21 cellular contexts compared by ENCODE assay signal in the genomic region with DNA sequence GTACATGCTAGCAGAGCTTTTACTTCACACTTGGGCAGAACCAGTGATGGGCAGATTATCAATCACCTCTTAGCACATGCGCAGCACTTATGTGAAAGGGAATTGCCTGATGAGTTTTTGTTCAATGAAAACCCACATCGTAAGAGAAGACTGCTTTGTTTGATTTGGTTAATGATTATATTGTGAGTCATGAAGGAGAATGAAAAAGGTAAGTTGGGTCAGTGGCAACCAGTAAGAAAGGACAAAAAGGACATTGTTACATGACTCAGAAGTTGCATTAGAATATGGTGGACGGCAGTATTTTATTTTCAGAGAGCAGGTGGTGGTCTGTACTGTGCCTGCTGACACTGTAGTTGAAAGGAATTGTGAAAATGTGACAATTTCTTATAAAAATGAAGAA.
DNase-seq lines count a peak whose midpoint lies in the region; ATAC-seq, FAIRE-seq and TF ChIP-seq lines count a peak whose summit lies in the region.
"Had no signal": no experiment of that assay in that cellular context is flagged by ENCODE, and none has a peak within 500 bp of the region (broad histone marks: within the 10 kb centered on the region; RNA-seq: fewer than 3 reads in every experiment).

No MANE protein-coding gene starts in this region.

- H3K79me2 ChIP-seq in astrocyte (ENCODE audit: insufficient read depth, low read length) = peaks cover 4% of the 10 kb centered on the region

- POLR2A ChIA-PET in activated naive CD8-positive, alpha-beta T cell treated with anti-CD3 and anti-CD28 coated beads, Interleukin-2, amount 10 ng/mL, durations not matched to agents 7 days and 5 days (lab: Charles Lee) = no interaction called here

- FAIRE-seq in astrocyte (lab: Jason Lieb, UNC) = peak; percentile 78

- H3K4me3 ChIP-seq in astrocyte (ENCODE audit: insufficient read depth, low read depth, low read length) (no peak overlapping the region), ovary (no peak overlapping the region)
- H3K4me3 ChIP-seq: BLaER1 treated with 17β-estradiol and CSF1 and Interleukin-3, amounts not matched to agents 10 nM and 100 nM; gastrocnemius medialis; MG63; upper lobe of right lung had no signal

- H3K4me1 Mint-ChIP-seq in activated naive CD8-positive, alpha-beta T cell treated with anti-CD3 and anti-CD28 coated beads, Interleukin-2, amount 10 ng/mL, durations not matched to agents 7 days and 5 days = no peaks in the 10 kb centered on the region
- H3K4me1 Mint-ChIP-seq in activated naive CD8-positive, alpha-beta T cell treated with anti-CD3 and anti-CD28 coated beads for 36 hours = peaks cover 2% of the 10 kb centered on the region
- peaks cover 6% of the 10 kb centered on the region for H3K4me1 Mint-ChIP-seq in astrocyte (ENCODE audit: low read depth, unreplicated experiment)
- H3K4me1 Mint-ChIP-seq in type B pancreatic cell (ENCODE audit: unreplicated experiment) = peaks cover 23% of the 10 kb centered on the region
- H3K4me1 Mint-ChIP-seq: activated CD8-positive, alpha-beta memory T cell treated with anti-CD3 and anti-CD28 coated beads, Interleukin-2, amount 10 ng/mL, durations not matched to agents 7 days and 5 days had no signal

- TF ChIP-seq CTCF in astrocyte (IDR thresholded peaks at IDR 0.05; ENCODE audit: insufficient read depth, low read depth, low read length) (no peak), type B pancreatic cell (conservative IDR thresholded peaks at IDR 0.05) (no peak), ovary (IDR thresholded peaks at IDR 0.05) (no peak)

- intact Hi-C loops in left colon (cut with DNase I, micrococcal nuclease) (no loop called here), ovary (cut with DNase I) (no loop called here)

- WGBS in ovary, 3 donors = 94 to 98% (median 98%) methylated on average over 3 of the region's 3 CpGs

- no peaks in the 10 kb centered on the region for H3K9me3 Mint-ChIP-seq in activated naive CD8-positive, alpha-beta T cell treated with anti-CD3 and anti-CD28 coated beads, Interleukin-2, amount 10 ng/mL, durations not matched to agents 7 days and 5 days
- no peaks in the 10 kb centered on the region for H3K9me3 Mint-ChIP-seq in activated naive CD8-positive, alpha-beta T cell treated with anti-CD3 and anti-CD28 coated beads for 36 hours
- H3K9me3 Mint-ChIP-seq in astrocyte (ENCODE audit: unreplicated experiment) = no peaks in the 10 kb centered on the region
- peaks cover 5% of the 10 kb centered on the region for H3K9me3 Mint-ChIP-seq in type B pancreatic cell

- H3K4me1 ChIP-seq in astrocyte (ENCODE audit: insufficient read depth, low read length) (peaks cover 7% of the 10 kb centered on the region), ovary (ENCODE audit: insufficient read depth) (no peaks in the 10 kb centered on the region)
- H3K4me1 ChIP-seq: upper lobe of right lung had no signal

- H4K20me1 ChIP-seq in astrocyte (ENCODE audit: insufficient read depth, low read length) = no peaks in the 10 kb centered on the region
- H4K20me1 ChIP-seq: BLaER1 treated with 17β-estradiol and CSF1 and Interleukin-3, amounts not matched to agents 10 nM and 100 nM had no signal

- H3K9ac ChIP-seq in astrocyte (ENCODE audit: low read length) = no peak overlapping the region
- H3K9ac ChIP-seq: BLaER1 treated with 17β-estradiol and CSF1 and Interleukin-3, amounts not matched to agents 10 nM and 100 nM had no signal

- H3K27me3 ChIP-seq in astrocyte (ENCODE audit: insufficient read depth, low read length) (no peaks in the 10 kb centered on the region), ovary (peaks cover 3% of the 10 kb centered on the region)
- H3K27me3 ChIP-seq: BLaER1 treated with 17β-estradiol and CSF1 and Interleukin-3, amounts not matched to agents 10 nM and 100 nM; gastrocnemius medialis; MG63; upper lobe of right lung had no signal

- ATAC-seq in activated naive CD8-positive, alpha-beta T cell treated with anti-CD3 and anti-CD28 coated beads, Interleukin-2, amount 10 ng/mL, durations not matched to agents 7 days and 5 days (ENCODE audit: low read depth) = no peak
- ATAC-seq in left colon = peak; percentile 84
- ATAC-seq in GM19397 (IDR thresholded peaks at IDR 0.05; ENCODE audit: unreplicated experiment) = no peak
- ATAC-seq: activated CD4-positive, alpha-beta T cell treated with anti-CD3 and anti-CD28 coated beads for 36 hours; activated CD8-positive, alpha-beta memory T cell treated with anti-CD3 and anti-CD28 coated beads, Interleukin-2, amount 10 ng/mL, durations not matched to agents 7 days and 5 days; gastrocnemius medialis; right cardiac atrium; upper lobe of right lung had no signal

- H3K36me3 ChIP-seq in astrocyte (ENCODE audit: insufficient read depth, low read length) (no peaks in the 10 kb centered on the region), ovary (no peaks in the 10 kb centered on the region)
- H3K36me3 ChIP-seq: gastrocnemius medialis, MG63, upper lobe of right lung had no signal

- no peak for TF ChIP-seq EP300 in ovary (IDR thresholded peaks at IDR 0.05)

- no peak for DNase-seq in activated naive CD8-positive, alpha-beta T cell treated with anti-CD3 and anti-CD28 coated beads, Interleukin-2, amount 10 ng/mL, durations not matched to agents 7 days and 5 days
- DNase-seq in activated naive CD8-positive, alpha-beta T cell treated with anti-CD3 and anti-CD28 coated beads for 36 hours = no peak
- DNase-seq in astrocyte (ENCODE audit: low read depth) (peak; percentile 47), left colon (no peak), type B pancreatic cell (ENCODE audit: extremely low spot score, unreplicated experiment) (no peak), ovary (no peak), medulla oblongata (ENCODE audit: extremely low spot score) (no peak)
- DNase-seq: activated CD4-positive, alpha-beta T cell treated with anti-CD3 and anti-CD28 coated beads for 36 hours; activated CD8-positive, alpha-beta memory T cell treated with anti-CD3 and anti-CD28 coated beads, Interleukin-2, amount 10 ng/mL, durations not matched to agents 7 days and 5 days; gastrocnemius medialis; GOT3; MG63; NCI-H187; NCI-H446; right cardiac atrium; upper lobe of right lung had no signal

- H3K4me2 ChIP-seq in astrocyte (ENCODE audit: low read length) = peak overlapping the region; percentile 6
- H3K4me2 ChIP-seq: BLaER1 treated with 17β-estradiol and CSF1 and Interleukin-3, amounts not matched to agents 10 nM and 100 nM had no signal

- H3K36me3 Mint-ChIP-seq in activated naive CD8-positive, alpha-beta T cell treated with anti-CD3 and anti-CD28 coated beads, Interleukin-2, amount 10 ng/mL, durations not matched to agents 7 days and 5 days = peaks cover 3% of the 10 kb centered on the region
- H3K36me3 Mint-ChIP-seq in activated naive CD8-positive, alpha-beta T cell treated with anti-CD3 and anti-CD28 coated beads for 36 hours = peaks cover 8% of the 10 kb centered on the region
- H3K36me3 Mint-ChIP-seq in astrocyte (ENCODE audit: low read depth, unreplicated experiment) (peaks cover 1% of the 10 kb centered on the region), type B pancreatic cell (peaks cover 14% of the 10 kb centered on the region)

- H3K27ac ChIP-seq in astrocyte (ENCODE audit: low read depth, low read length) (no peak overlapping the region), ovary (no peak overlapping the region)
- H3K27ac ChIP-seq: BLaER1 treated with 17β-estradiol and CSF1 and Interleukin-3, amounts not matched to agents 10 nM and 100 nM; epithelial cell of prostate; gastrocnemius medialis; upper lobe of right lung had no signal

- H2AFZ ChIP-seq in astrocyte (ENCODE audit: low read depth, low read length) = no peak overlapping the region

- TF ChIP-seq POLR2A in ovary (IDR thresholded peaks at IDR 0.05) = no peak

- no peaks in the 10 kb centered on the region for H3K27me3 Mint-ChIP-seq in activated naive CD8-positive, alpha-beta T cell treated with anti-CD3 and anti-CD28 coated beads, Interleukin-2, amount 10 ng/mL, durations not matched to agents 7 days and 5 days
- no peaks in the 10 kb centered on the region for H3K27me3 Mint-ChIP-seq in activated naive CD8-positive, alpha-beta T cell treated with anti-CD3 and anti-CD28 coated beads for 36 hours
- H3K27me3 Mint-ChIP-seq in astrocyte (ENCODE audit: low read depth, unreplicated experiment) (no peaks in the 10 kb centered on the region), type B pancreatic cell (no peaks in the 10 kb centered on the region)
- H3K27me3 Mint-ChIP-seq: activated CD4-positive, alpha-beta T cell treated with anti-CD3 and anti-CD28 coated beads for 36 hours; activated CD8-positive, alpha-beta memory T cell treated with anti-CD3 and anti-CD28 coated beads, Interleukin-2, amount 10 ng/mL, durations not matched to agents 7 days and 5 days; brain; stimulated activated naive CD8-positive, alpha-beta T cell treated with anti-CD3 and anti-CD28 coated beads, Interleukin-15, Interleukin-2, amounts not matched to agents 100 ng/mL and 50 ng/mL, for 24 hours had no signal

- no peak overlapping the region for H3K4me3 Mint-ChIP-seq in activated naive CD8-positive, alpha-beta T cell treated with anti-CD3 and anti-CD28 coated beads, Interleukin-2, amount 10 ng/mL, durations not matched to agents 7 days and 5 days
- H3K4me3 Mint-ChIP-seq in activated naive CD8-positive, alpha-beta T cell treated with anti-CD3 and anti-CD28 coated beads for 36 hours = no peak overlapping the region
- no peak overlapping the region for H3K4me3 Mint-ChIP-seq in astrocyte (ENCODE audit: unreplicated experiment)
- H3K4me3 Mint-ChIP-seq in type B pancreatic cell = peak overlapping the region; percentile 2
- H3K4me3 Mint-ChIP-seq: activated CD4-positive, alpha-beta T cell treated with anti-CD3 and anti-CD28 coated beads for 36 hours; activated CD8-positive, alpha-beta memory T cell treated with anti-CD3 and anti-CD28 coated beads, Interleukin-2, amount 10 ng/mL, durations not matched to agents 7 days and 5 days; brain; stimulated activated naive CD8-positive, alpha-beta T cell treated with anti-CD3 and anti-CD28 coated beads, Interleukin-15, Interleukin-2, amounts not matched to agents 100 ng/mL and 50 ng/mL, for 24 hours had no signal

- peak overlapping the region; percentile 14 for H3K27ac Mint-ChIP-seq in activated naive CD8-positive, alpha-beta T cell treated with anti-CD3 and anti-CD28 coated beads, Interleukin-2, amount 10 ng/mL, durations not matched to agents 7 days and 5 days
- no peak overlapping the region for H3K27ac Mint-ChIP-seq in activated naive CD8-positive, alpha-beta T cell treated with anti-CD3 and anti-CD28 coated beads for 36 hours
- no peak overlapping the region for H3K27ac Mint-ChIP-seq in astrocyte (ENCODE audit: unreplicated experiment)
- peak overlapping the region; percentile 47 for H3K27ac Mint-ChIP-seq in type B pancreatic cell
- H3K27ac Mint-ChIP-seq: activated CD4-positive, alpha-beta T cell treated with anti-CD3 and anti-CD28 coated beads for 36 hours; activated CD8-positive, alpha-beta memory T cell treated with anti-CD3 and anti-CD28 coated beads, Interleukin-2, amount 10 ng/mL, durations not matched to agents 7 days and 5 days; stimulated activated naive CD8-positive, alpha-beta T cell treated with anti-CD3 and anti-CD28 coated beads, Interleukin-15, Interleukin-2, amounts not matched to agents 100 ng/mL and 50 ng/mL, for 24 hours had no signal

- H3K9me3 ChIP-seq in astrocyte (ENCODE audit: insufficient read depth, low read depth, low read length) (no peaks in the 10 kb centered on the region), ovary (no peaks in the 10 kb centered on the region)
- H3K9me3 ChIP-seq: gastrocnemius medialis, MG63, upper lobe of right lung had no signal

Comparison
In these comparisons a context has a peak if more than half of its experiments do, and no peak if none do; other contexts are left out.
1. H3K27ac Mint-ChIP-seq: peak in activated naive CD8-positive, alpha-beta T cell treated with anti-CD3 and anti-CD28 coated beads, Interleukin-2, amount 10 ng/mL, durations not matched to agents 7 days and 5 days (single experiment) and type B pancreatic cell (single experiment); none in activated naive CD8-positive, alpha-beta T cell treated with anti-CD3 and anti-CD28 coated beads for 36 hours (single experiment) and astrocyte (single experiment).